ENCODE assay signal across 7 cellular contexts in genomic region chr7:155490697-155491628, GRCh38. TPM values are rescaled to one million over a fixed set of nuclear protein-coding genes. Genes with fewer than 3 reads are reported as not detected.
DNase-seq lines count a peak whose midpoint lies in the region; ATAC-seq and TF ChIP-seq lines count a peak whose summit lies in the region.

No MANE protein-coding gene starts in this region.

- H3K56ac ChIP-seq in H9 (ENCODE audit: insufficient read length, low read depth, low read length), result no peak overlapping the region

- no peak overlapping the region for H2BK15ac ChIP-seq in H9 (ENCODE audit: low read depth, low read length)

- H3K4me3 ChIP-seq in Peyer's patch (peak overlapping the region; percentile 29 to 53 (median 46)), epithelial cell of proximal tubule (ENCODE audit: low read depth, low read length) (peak overlapping the region; percentile 59)

- no peak overlapping the region for H2BK5ac ChIP-seq in H9 (ENCODE audit: insufficient read length, low read length)

- TF ChIP-seq CTCF in H9 (conservative IDR thresholded peaks at IDR 0.05) (no peak), Peyer's patch (IDR thresholded peaks at IDR 0.05) (no peak), epithelial cell of proximal tubule (conservative IDR thresholded peaks at IDR 0.05; ENCODE audit: low read depth, low read length) (no peak)

- H3K9me3 ChIP-seq in H9 (ENCODE audit: control insufficient read depth, low read depth, low read length) (no peaks in the 10 kb centered on the region), Peyer's patch (no peaks in the 10 kb centered on the region)

- H3K27ac Mint-ChIP-seq in H9, result peak overlapping the region in 1 of 3 experiments; percentile 52; a peak in 1 of 7 replicates
- H3K27ac Mint-ChIP-seq in natural killer cell treated with Interleukin-12 subunit alpha and Interleukin-12 subunit beta and Interleukin-15 and Interleukin-18, amount 100 ng/mL, for 72 hours, result peak overlapping the region; percentile 79 to 88

- peaks cover 6% of the 10 kb centered on the region for H3K23me2 ChIP-seq in H9 (ENCODE audit: insufficient read length, low read depth, low read length, poor library complexity, severe bottlenecking)

- no peak overlapping the region for H2AK5ac ChIP-seq in H9 (ENCODE audit: insufficient read length, low read length)

- H3T11ph ChIP-seq in H9 (ENCODE audit: low read length), result no peak overlapping the region

- no CpG with 5 or more reads among the region's 47 CpGs for WGBS in H9 (ENCODE audit: extremely low coverage, insufficient read length, low lambda C conversion rate)

- ATAC-seq in GM18519 (IDR thresholded peaks at IDR 0.05; ENCODE audit: low FRiP score, unreplicated experiment), result peak; percentile 92
- peak; percentile 90 for ATAC-seq in natural killer cell treated with Interleukin-12 subunit alpha and Interleukin-12 subunit beta and Interleukin-15 and Interleukin-18, amount 100 ng/mL, for 72 hours

- DNase-seq in H9 (peak; percentile 75), Peyer's patch (peak in 2 of 3 donors; percentile 64 to 68), epithelial cell of proximal tubule (ENCODE audit: low read depth) (no peak), AML-193 (lab: John Stamatoyannopoulos, UW) (no peak), SIG-M5 treated with dmso at 0.1 percent for 504 hours (lab: John Stamatoyannopoulos, UW; ENCODE audit: unreplicated experiment) (no peak)
- peak; percentile 76 for DNase-seq in natural killer cell treated with Interleukin-12 subunit alpha and Interleukin-12 subunit beta and Interleukin-15 and Interleukin-18, amount 100 ng/mL, for 72 hours (ENCODE audit: low spot score)

- H3K36me3 Mint-ChIP-seq in H9 (ENCODE audit: insufficient read depth in 1 of 3, low read depth in 3 of 3), result no peaks in the 10 kb centered on the region; a peak in 1 of 7 replicates
- H3K36me3 Mint-ChIP-seq in natural killer cell treated with Interleukin-12 subunit alpha and Interleukin-12 subunit beta and Interleukin-15 and Interleukin-18, amount 100 ng/mL, for 72 hours, result peaks cover 6% of the 10 kb centered on the region

- H3K4ac ChIP-seq in H9 (ENCODE audit: low read depth, low read length), result no peak overlapping the region

- H3K9me3 Mint-ChIP-seq in H9, result peaks cover 0 to 2% of the 10 kb centered on the region in 2 experiments; a peak in 3 of 5 replicates
- H3K9me3 Mint-ChIP-seq in natural killer cell treated with Interleukin-12 subunit alpha and Interleukin-12 subunit beta and Interleukin-15 and Interleukin-18, amount 100 ng/mL, for 72 hours, result peaks cover 4% of the 10 kb centered on the region

- H2BK120ac ChIP-seq in H9 (ENCODE audit: low read depth, low read length, poor library complexity, severe bottlenecking), result no peak overlapping the region

- H3K4me1 Mint-ChIP-seq in H9, result peaks cover 23 to 25% of the 10 kb centered on the region in 2 experiments
- H3K4me1 Mint-ChIP-seq in natural killer cell treated with Interleukin-12 subunit alpha and Interleukin-12 subunit beta and Interleukin-15 and Interleukin-18, amount 100 ng/mL, for 72 hours (ENCODE audit: low read depth in 2 of 2), result peaks cover 20% of the 10 kb centered on the region in 2 donors

- no peaks in the 10 kb centered on the region for H3K36me3 ChIP-seq in Peyer's patch

- H3K4me2 ChIP-seq in H9 (ENCODE audit: insufficient read depth, insufficient read length, low read length), result peak overlapping the region; percentile 60

- no peaks in the 10 kb centered on the region for H3K79me2 ChIP-seq in H9 (ENCODE audit: insufficient read depth, low read length)

- H4K8ac ChIP-seq in H9 (replicated peaks; ENCODE audit: insufficient read length, low read depth, low read length), result no peak overlapping the region

- H3K27me3 ChIP-seq in H9 (ENCODE audit: insufficient read depth, low read length) (peaks cover 4% of the 10 kb centered on the region; the same call in 1 of the 2 replicates), Peyer's patch (no peaks in the 10 kb centered on the region)

- no peak for TF ChIP-seq POLR2A in Peyer's patch (IDR thresholded peaks at IDR 0.05)

- H4K91ac ChIP-seq in H9 (ENCODE audit: insufficient read length, low read depth, low read length), result no peak overlapping the region

- no peaks in the 10 kb centered on the region for H4K20me1 ChIP-seq in H9 (ENCODE audit: control insufficient read depth, insufficient read depth, insufficient read length)

- H3K4me1 ChIP-seq in H9 (ENCODE audit: insufficient read depth, low read length) (no peaks in the 10 kb centered on the region; the same call in 1 of the 2 replicates), Peyer's patch (peaks cover 0 to 12% (median 0%) of the 10 kb centered on the region in 4 donors)

- no peak overlapping the region for H2BK12ac ChIP-seq in H9 (ENCODE audit: insufficient read length, low read depth, low read length)

- no peak overlapping the region for H4K5ac ChIP-seq in H9 (ENCODE audit: insufficient read length, low read depth, low read length)

- peak overlapping the region; percentile 47 to 57; a peak in 4 of 5 replicates for H3K4me3 Mint-ChIP-seq in H9
- H3K4me3 Mint-ChIP-seq in natural killer cell treated with Interleukin-12 subunit alpha and Interleukin-12 subunit beta and Interleukin-15 and Interleukin-18, amount 100 ng/mL, for 72 hours, result peak overlapping the region; percentile 88

- no peak overlapping the region for H3K9ac ChIP-seq in H9 (ENCODE audit: extremely low read depth, insufficient read length, low read length)

- no peak overlapping the region for H3K23ac ChIP-seq in H9 (ENCODE audit: insufficient read length, low read depth, low read length)

- no peak overlapping the region for H3K27ac ChIP-seq in H9 (ENCODE audit: insufficient read length, low read depth, low read length)
- H3K27ac ChIP-seq in Peyer's patch, result peak overlapping the region in 2 of 4 donors; percentile 17 to 60

- peak overlapping the region; percentile 36; the same call in 1 of the 2 replicates for H3K14ac ChIP-seq in H9 (ENCODE audit: insufficient read depth, low read length)

- H2AFZ ChIP-seq in H9 (ENCODE audit: low read length), result no peak overlapping the region

- H3K18ac ChIP-seq in H9 (ENCODE audit: insufficient read length, low read depth, low read length), result no peak overlapping the region

- H3K79me1 ChIP-seq in H9 (ENCODE audit: insufficient read depth, low read depth, low read length, poor library complexity, severe bottlenecking), result no peaks in the 10 kb centered on the region

- peaks cover 98% of the 10 kb centered on the region for H3K27me3 Mint-ChIP-seq in H9 (ENCODE audit: low read depth)
- peaks cover 0 to 8% of the 10 kb centered on the region in 2 donors for H3K27me3 Mint-ChIP-seq in natural killer cell treated with Interleukin-12 subunit alpha and Interleukin-12 subunit beta and Interleukin-15 and Interleukin-18, amount 100 ng/mL, for 72 hours

- H2BK20ac ChIP-seq in H9 (ENCODE audit: low read depth, low read length, poor library complexity, severe bottlenecking), result no peak overlapping the region

RNA-seq across cellular contexts. Expression of gene EN2, which starts 33.0 kb away (rescaled TPM):
- total RNA-seq in H9 (2021), result 0.07 and 0.15 TPM in 2 replicates
- not detected for total RNA-seq in Peyer's patch
- not detected in 2 replicates for total RNA-seq in epithelial cell of proximal tubule
- under 1 TPM in 1 of 2 donors, not detected in 1; 0.07 TPM for total RNA-seq in natural killer cell treated with Interleukin-12 subunit alpha and Interleukin-12 subunit beta and Interleukin-15 and Interleukin-18, amount 100 ng/mL, for 72 hours

RNA-seq across cellular contexts. Expression of gene CNPY1, which starts 55.4 kb away (rescaled TPM):
- total RNA-seq in H9 (2021), result not detected in 2 replicates
- total RNA-seq in Peyer's patch, result under 1 TPM in 1 of 4 donors, not detected in 3; 0.40 TPM
- not detected in 2 replicates for total RNA-seq in epithelial cell of proximal tubule
- total RNA-seq in natural killer cell treated with Interleukin-12 subunit alpha and Interleukin-12 subunit beta and Interleukin-15 and Interleukin-18, amount 100 ng/mL, for 72 hours, result not detected

Comparison
In these comparisons a context has a peak if more than half of its experiments do, and no peak if none do; other contexts are left out.
1. DNase-seq: peak in H9 (single experiment), Peyer's patch (2 of 3) and natural killer cell treated with Interleukin-12 subunit alpha and Interleukin-12 subunit beta and Interleukin-15 and Interleukin-18, amount 100 ng/mL, for 72 hours (single experiment); none in epithelial cell of proximal tubule (single experiment), AML-193 (0 of 2) and SIG-M5 treated with dmso at 0.1 percent for 504 hours (single experiment).